ENCODE assay signal across 1 cellular context in the genomic region with DNA sequence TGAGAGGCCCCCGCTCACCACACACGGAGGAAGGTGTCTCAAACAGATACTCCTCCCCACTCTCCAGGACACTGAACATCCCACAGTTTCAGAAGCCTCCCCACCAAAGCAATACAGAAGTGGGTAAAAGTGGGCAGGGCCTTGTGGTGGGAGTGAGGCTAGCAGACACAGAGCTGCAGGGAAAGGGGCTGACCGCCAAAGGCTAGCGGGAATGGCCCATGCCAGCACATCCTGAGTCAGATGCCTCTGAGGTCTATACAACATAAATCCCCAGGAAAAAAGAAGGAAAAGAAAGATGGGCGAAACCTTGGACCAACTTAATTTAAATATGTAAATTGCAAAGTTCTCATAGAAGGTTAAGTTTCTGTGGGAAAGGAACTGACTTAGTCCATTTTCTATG.
TF ChIP-seq lines count a peak whose summit lies in the region.

No MANE protein-coding gene starts in this region.

TF ChIP-seq in HepG2, 621 proteins besides CTCF, POLR2A, EP300 and RAD21:
- TF ChIP-seq XBP1 (CRISPR knock-in tag; IDR thresholded peaks at IDR 0.05): no peak
- TF ChIP-seq HOXA5 (CRISPR knock-in tag; IDR thresholded peaks at IDR 0.05): no peak
- TF ChIP-seq ZNF780A (CRISPR knock-in tag; IDR thresholded peaks at IDR 0.05): no peak
- TF ChIP-seq PCBP1 (IDR thresholded peaks at IDR 0.05; ENCODE audit: borderline replicate concordance, low read depth, low read length): no peak
- TF ChIP-seq, protein P1, sequence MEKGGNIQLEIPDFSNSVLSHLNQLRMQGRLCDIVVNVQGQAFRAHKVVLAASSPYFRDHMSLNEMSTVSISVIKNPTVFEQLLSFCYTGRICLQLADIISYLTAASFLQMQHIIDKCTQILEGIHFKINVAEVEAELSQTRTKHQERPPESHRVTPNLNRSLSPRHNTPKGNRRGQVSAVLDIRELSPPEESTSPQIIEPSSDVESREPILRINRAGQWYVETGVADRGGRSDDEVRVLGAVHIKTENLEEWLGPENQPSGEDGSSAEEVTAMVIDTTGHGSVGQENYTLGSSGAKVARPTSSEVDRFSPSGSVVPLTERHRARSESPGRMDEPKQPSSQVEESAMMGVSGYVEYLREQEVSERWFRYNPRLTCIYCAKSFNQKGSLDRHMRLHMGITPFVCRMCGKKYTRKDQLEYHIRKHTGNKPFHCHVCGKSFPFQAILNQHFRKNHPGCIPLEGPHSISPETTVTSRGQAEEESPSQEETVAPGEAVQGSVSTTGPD (CRISPR knock-in tag; IDR thresholded peaks at IDR 0.05): no peak
- TF ChIP-seq PCBP2 (optimal IDR thresholded peaks at IDR 0.05; ENCODE audit: low read depth, low read length, poor library complexity, severe bottlenecking): no peak
TF ChIP-seq in HepG2: peak in this region for 0.
